In genomic region chr16:2671741-2672140, GRCh38 we compare ENCODE assay signal across 9 cellular contexts. TPM values are rescaled to one million over a fixed set of nuclear protein-coding genes. Genes with fewer than 3 reads are reported as not detected.
DNase-seq lines count a peak whose midpoint lies in the region; ATAC-seq and TF ChIP-seq lines count a peak whose summit lies in the region.
"Had no signal": no experiment of that assay in that cellular context is flagged by ENCODE, and none has a peak within 500 bp of the region (broad histone marks: within the 10 kb centered on the region; RNA-seq: fewer than 3 reads in every experiment).

No MANE protein-coding gene starts in this region.

- H3K9me3 ChIP-seq in Panc1 (ENCODE audit: control insufficient read depth, insufficient read depth, low read depth, low read length) (no peaks in the 10 kb centered on the region), prostate gland (no peaks in the 10 kb centered on the region)

- no peaks in the 10 kb centered on the region for H3F3A ChIP-seq in GM23338 (replicated peaks; ENCODE audit: low read depth)

- peaks cover 7% of the 10 kb centered on the region; the same call in 2 of the 3 replicates for H3K4me1 Mint-ChIP-seq in GM23338

- WGBS in prostate gland: 90% methylated on average over 13 of the region's 13 CpGs

- in situ Hi-C loops in Panc1 (cut with HindIII; ENCODE audit: low pct_unique_long_range_greater_than_20kb, low sequenced_read_pairs): no loop called here

- H3K36me3 Mint-ChIP-seq in GM23338 (ENCODE audit: low read depth): no peaks in the 10 kb centered on the region; the same call in 2 of the 3 replicates

- H3K4me3 Mint-ChIP-seq in GM23338: peak overlapping the region; percentile 70

- POLR2A ChIA-PET in Panc1 (lab: Charles Lee): no interaction called here

- peaks cover 7% of the 10 kb centered on the region; the same call in 1 of the 2 replicates for H3K79me2 ChIP-seq in GM23338 (replicated peaks; ENCODE audit: insufficient read depth)

- no peak overlapping the region for H3K27ac Mint-ChIP-seq in GM23338

- no peaks in the 10 kb centered on the region for H3K9me3 Mint-ChIP-seq in GM23338

- H3K27me3 Mint-ChIP-seq in GM23338 (ENCODE audit: insufficient read depth, low read depth, poor library complexity): peaks cover 7% of the 10 kb centered on the region

- H3K4me3 ChIP-seq in GM23338 (no peak overlapping the region), Panc1 (ENCODE audit: low read depth in 2 of 2, low read length in 2 of 2) (peak overlapping the region; percentile 39 to 57; a peak in 3 of 4 replicates), epithelial cell of esophagus (ENCODE audit: low read length) (peak overlapping the region; percentile 51), prostate gland (peak overlapping the region in 1 of 2 donors; percentile 58)

- peak overlapping the region; percentile 81; the same call in 1 of the 2 replicates for H3K4me2 ChIP-seq in GM23338

- no peak for DNase-seq in GM23338 (ENCODE audit: low spot score)
- DNase-seq in Panc1 (ENCODE audit: low read depth, low spot score): no peak
- no peak for DNase-seq in epithelial cell of esophagus (ENCODE audit: low read depth)
- no peak for DNase-seq in prostate gland (ENCODE audit: low spot score)
- DNase-seq in retina: no peak
- no peak for DNase-seq in ureter (ENCODE audit: low spot score)
- no peak for DNase-seq in NCI-H446 (lab: John Stamatoyannopoulos, UW)
- DNase-seq: stimulated activated naive CD4-positive, alpha-beta T cell had no signal

- H3K27me3 ChIP-seq in GM23338 (ENCODE audit: insufficient read depth) (no peaks in the 10 kb centered on the region), Panc1 (ENCODE audit: control insufficient read depth, insufficient read depth, low read length) (no peaks in the 10 kb centered on the region), prostate gland (replicated peaks; ENCODE audit: insufficient read depth) (no peaks in the 10 kb centered on the region)

- TF ChIP-seq POLR2A in prostate gland (IDR thresholded peaks at IDR 0.05): no peak

- ATAC-seq in GM23338 (no peak), Panc1 (no peak)

- H3K27ac ChIP-seq in GM23338 (ENCODE audit: low read depth) (no peak overlapping the region), Panc1 (ENCODE audit: low read length) (no peak overlapping the region), prostate gland (peak overlapping the region; percentile 18 to 77)
- H3K27ac ChIP-seq: WERI-Rb-1 had no signal

- intact Hi-C loops in Panc1 (cut with micrococcal nuclease; ENCODE audit: unreplicated experiment): no loop called here
- intact Hi-C loops in prostate gland (cut with DNase I): loop anchor here (5.0 kb wide), 1 partner anchor 134 kb away; the partner anchor contains the start of gene PDPK1

- no peak for TF ChIP-seq CTCF in GM23338 (conservative IDR thresholded peaks at IDR 0.05; ENCODE audit: low read depth in 2 of 2)
- TF ChIP-seq CTCF in Panc1 (IDR thresholded peaks at IDR 0.05): no peak
- no peak for TF ChIP-seq CTCF in epithelial cell of esophagus (IDR thresholded peaks at IDR 0.05; ENCODE audit: insufficient read depth, low read depth, low read length, missing control alignments)
- TF ChIP-seq CTCF in prostate gland (IDR thresholded peaks at IDR 0.05): no peak

- H4K20me1 ChIP-seq in GM23338 (replicated peaks; ENCODE audit: insufficient read depth): peaks cover 5% of the 10 kb centered on the region; the same call in 1 of the 2 replicates

- CTCF ChIA-PET in Panc1 (lab: Charles Lee): no interaction called here

- no peak overlapping the region for H2AFZ ChIP-seq in GM23338

- H3K9me2 ChIP-seq in GM23338 (ENCODE audit: insufficient read depth): no peaks in the 10 kb centered on the region

- no peaks in the 10 kb centered on the region for H3K36me3 ChIP-seq in GM23338 (ENCODE audit: insufficient read depth)
- H3K36me3 ChIP-seq in Panc1 (ENCODE audit: control insufficient read depth, insufficient read depth, low read length): no peaks in the 10 kb centered on the region
- H3K36me3 ChIP-seq in prostate gland: no peaks in the 10 kb centered on the region
- H3K36me3 ChIP-seq: WERI-Rb-1 had no signal

- BruUV-seq in Panc1 (replicated peaks; lab: Mats Ljungman, UMichigan): no TSS peak

- H3K4me1 ChIP-seq in GM23338 (ENCODE audit: insufficient read depth): 0 out of 2 replicates have a peak, but pooled peaks cover 6% of the 10 kb centered on the region
- peaks cover 10% of the 10 kb centered on the region for H3K4me1 ChIP-seq in Panc1 (ENCODE audit: control insufficient read depth, insufficient read depth, low read length)
- peaks cover 6% of the 10 kb centered on the region for H3K4me1 ChIP-seq in prostate gland (replicated peaks)

TF ChIP-seq in GM23338, 12 proteins besides CTCF, POLR2A, EP300 and RAD21:
- no peak for TF ChIP-seq ETS1 (IDR thresholded peaks at IDR 0.05)
- no peak for TF ChIP-seq CREB1 (CRISPR knock-in tag; IDR thresholded peaks at IDR 0.05; ENCODE audit: low read depth)
- no peak for TF ChIP-seq REST (IDR thresholded peaks at IDR 0.05; ENCODE audit: unreplicated experiment)
- no peak for TF ChIP-seq ZNF114 (CRISPR knock-in tag; IDR thresholded peaks at IDR 0.05)
- no peak for TF ChIP-seq EZH2 (IDR thresholded peaks at IDR 0.05; ENCODE audit: low read depth, unreplicated experiment)
- no peak for TF ChIP-seq ZNF331 (CRISPR knock-in tag; IDR thresholded peaks at IDR 0.05; ENCODE audit: low read depth)

RNA-seq across cellular contexts. Expression of gene KCTD5, which starts 10.6 kb away (rescaled TPM):
- total RNA-seq in GM23338 (2014; rRNA removed; shearing (Covaris generic)): 26.1 and 31.8 TPM in 2 replicates
- 18.5 and 19.7 TPM in 2 replicates for polyA plus RNA-seq in GM23338 (2016; fragmentation: Nextera tagmentation; extraction: Ambion mirVana)
- total RNA-seq in Panc1 (2021; ENCODE audit: unreplicated experiment): 61.1 TPM
- 70.8 TPM for polyA plus RNA-seq in Panc1 (2012; ENCODE audit: insufficient read length)
- total RNA-seq in prostate gland: 10 to 100 TPM; 24.1 to 55.0 TPM
- 17.5 TPM for total RNA-seq in ureter

RNA-seq across cellular contexts. Expression of gene PRSS27, which starts 48.3 kb away (rescaled TPM):
- total RNA-seq in GM23338 (2014; rRNA removed; shearing (Covaris generic)): 0.85 and 1.6 TPM in 2 replicates
- polyA plus RNA-seq in GM23338 (2016; fragmentation: Nextera tagmentation; extraction: Ambion mirVana): 0.73 and 1.1 TPM in 2 replicates
- total RNA-seq in Panc1 (2021; ENCODE audit: unreplicated experiment) (3.3 TPM), prostate gland (1 to 10 TPM; 1.9 to 6.9 TPM), ureter (3.1 TPM)
- polyA plus RNA-seq in Panc1 (2012; ENCODE audit: insufficient read length): 7.8 TPM

Comparison
In these comparisons a context has a peak if more than half of its experiments do, and no peak if none do; other contexts are left out.
1. H3K27ac ChIP-seq: peak in prostate gland (2 of 2); none in GM23338 (single experiment) and Panc1 (single experiment).